ENCODE assay signal across 37 cellular contexts in genomic region chr4:37706032-37706431, GRCh38.
"Had no signal": no experiment of that assay in that cellular context is flagged by ENCODE, and none has a peak within 500 bp of the region (broad histone marks: within the 10 kb centered on the region; RNA-seq: fewer than 3 reads in every experiment).

No MANE protein-coding gene starts in this region.

- H3K4me3 ChIP-seq: adrenal gland, ascending aorta, body of pancreas, breast epithelium, cardiac muscle cell had no signal

- H3K27ac ChIP-seq: adrenal gland, ascending aorta, body of pancreas, brain microvascular endothelial cell, breast epithelium, cardiac muscle cell had no signal

- H3K27ac Mint-ChIP-seq: activated naive CD4-positive, alpha-beta T cell treated with anti-CD3 and anti-CD28 coated beads for 36 hours; activated naive CD4-positive, alpha-beta T cell treated with anti-CD3 and anti-CD28 coated beads, Interleukin-2, amount 10 ng/mL, durations not matched to agents 7 days and 5 days; activated naive CD4-positive, alpha-beta T cell treated with anti-CD3 and anti-CD28 coated beads, Interleukin-2, amount 50 U/mL, for 24 hours; activated naive CD4-positive, alpha-beta T cell treated with anti-CD3 and anti-CD28 coated beads, Interleukin-2, amount 50 U/mL, for 72 hours; activated naive CD8-positive, alpha-beta T cell; activated naive CD8-positive, alpha-beta T cell treated with anti-CD3 and anti-CD28 coated beads for 36 hours; activated naive CD8-positive, alpha-beta T cell treated with anti-CD3 and anti-CD28 coated beads, Interleukin-2, amount 10 ng/mL, durations not matched to agents 7 days and 5 days; activated naive CD8-positive, alpha-beta T cell treated with anti-CD3 and anti-CD28 coated beads, Interleukin-2, amount 50 U/mL, for 24 hours; activated T-cell treated with anti-CD3 and anti-CD28 coated beads, Interleukin-2, amount 50 U/mL, for 24 hours; activated T-cell treated with anti-CD3 and anti-CD28 coated beads, Interleukin-2, amount 50 U/mL, for 72 hours; activated T-helper 1 cell treated with anti-CD3 and anti-CD28 coated beads, Interleukin-12 subunit alpha, Interleukin-12 subunit beta, Interleukin-2, Interleukin-4 antibody, amounts not matched to agents 30 ng/mL and 10 ng/mL and 1 ng/mL, durations not matched to agents 14 hours and 24 hours and 36 hours; activated T-helper 17 cell treated with anti-CD3 and anti-CD28 coated beads, Interleukin-2, amount 50 U/mL, for 72 hours; activated T-helper 2 cell treated with anti-CD3 and anti-CD28 coated beads, Interferon-gamma antibody, Interleukin-2, Interleukin-4, amounts not matched to agents 10 μg/mL and 5 μg/mL and 100 μg/mL, durations not matched to agents 14 hours and 24 hours and 36 hours; brain had no signal

- H3K36me3 ChIP-seq: adrenal gland, ascending aorta, brain microvascular endothelial cell, breast epithelium, cardiac muscle cell had no signal

- DNase-seq: activated effector memory CD4-positive, alpha-beta T cell treated with anti-CD3 and anti-CD28 coated beads, Interleukin-2, amount 50 U/mL, for 16 hours; activated effector memory CD4-positive, alpha-beta T cell treated with Interleukin-2 at 50 U/mL for 16 hours; activated gamma-delta T cell; activated gamma-delta T cell treated with Interleukin-2 at 50 U/mL for 16 hours; activated naive CD4-positive, alpha-beta T cell; activated naive CD4-positive, alpha-beta T cell treated with anti-CD3 and anti-CD28 coated beads for 36 hours; activated naive CD4-positive, alpha-beta T cell treated with anti-CD3 and anti-CD28 coated beads, Interleukin-2, amount 10 ng/mL, durations not matched to agents 7 days and 5 days; activated naive CD4-positive, alpha-beta T cell treated with anti-CD3 and anti-CD28 coated beads, Interleukin-2, amount 50 U/mL, for 16 hours; activated naive CD4-positive, alpha-beta T cell treated with Interleukin-2 at 50 U/mL for 16 hours; activated naive CD8-positive, alpha-beta T cell treated with anti-CD3 and anti-CD28 coated beads for 36 hours; activated naive CD8-positive, alpha-beta T cell treated with anti-CD3 and anti-CD28 coated beads, Interleukin-2, amount 10 ng/mL, durations not matched to agents 7 days and 5 days; activated naive CD8-positive, alpha-beta T cell treated with anti-CD3 and anti-CD28 coated beads, Interleukin-2, amount 50 U/mL, for 24 hours; activated T-cell treated with anti-CD3 and anti-CD28 coated beads, Interleukin-2, amount 50 U/mL, for 24 hours; activated T-cell treated with anti-CD3 and anti-CD28 coated beads, Interleukin-2, amount 50 U/mL, for 4 hours; activated T-cell treated with anti-CD3 and anti-CD28 coated beads, Interleukin-2, amount 50 U/mL, for 48 hours; activated T-cell treated with anti-CD3 and anti-CD28 coated beads, Interleukin-2, amount 50 U/mL, for 72 hours; adrenal gland; amniotic stem cell; amygdala; anterior cingulate cortex; aorta; body of pancreas; brain microvascular endothelial cell; caudate nucleus; central memory CD4-positive, alpha-beta T cell; cerebellar nuclear complex had no signal

- H3K27me3 ChIP-seq: adrenal gland, ascending aorta, body of pancreas, brain microvascular endothelial cell, breast epithelium, cardiac muscle cell had no signal

- H3K9me3 Mint-ChIP-seq: activated naive CD4-positive, alpha-beta T cell treated with anti-CD3 and anti-CD28 coated beads for 36 hours; activated naive CD4-positive, alpha-beta T cell treated with anti-CD3 and anti-CD28 coated beads, Interleukin-2, amount 10 ng/mL, durations not matched to agents 7 days and 5 days; activated naive CD4-positive, alpha-beta T cell treated with anti-CD3 and anti-CD28 coated beads, Interleukin-2, amount 50 U/mL, for 24 hours; activated naive CD4-positive, alpha-beta T cell treated with anti-CD3 and anti-CD28 coated beads, Interleukin-2, amount 50 U/mL, for 72 hours; activated naive CD8-positive, alpha-beta T cell treated with anti-CD3 and anti-CD28 coated beads for 36 hours; activated naive CD8-positive, alpha-beta T cell treated with anti-CD3 and anti-CD28 coated beads, Interleukin-2, amount 10 ng/mL, durations not matched to agents 7 days and 5 days; activated naive CD8-positive, alpha-beta T cell treated with anti-CD3 and anti-CD28 coated beads, Interleukin-2, amount 50 U/mL, for 24 hours; activated T-cell treated with anti-CD3 and anti-CD28 coated beads, Interleukin-2, amount 50 U/mL, for 24 hours; activated T-cell treated with anti-CD3 and anti-CD28 coated beads, Interleukin-2, amount 50 U/mL, for 4 hours; activated T-cell treated with anti-CD3 and anti-CD28 coated beads, Interleukin-2, amount 50 U/mL, for 72 hours; activated T-helper 17 cell treated with anti-CD3 and anti-CD28 coated beads, Interleukin-2, amount 50 U/mL, for 72 hours; activated T-helper 2 cell treated with anti-CD3 and anti-CD28 coated beads, Interferon-gamma antibody, Interleukin-2, Interleukin-4, amounts not matched to agents 10 μg/mL and 5 μg/mL and 100 μg/mL, durations not matched to agents 14 hours and 24 hours and 36 hours; central memory CD8-positive, alpha-beta T cell had no signal

- H3K9me3 ChIP-seq: adrenal gland, ascending aorta, body of pancreas, breast epithelium had no signal

- H3K4me1 Mint-ChIP-seq: activated naive CD4-positive, alpha-beta T cell treated with anti-CD3 and anti-CD28 coated beads, Interleukin-2, amount 10 ng/mL, durations not matched to agents 7 days and 5 days; activated naive CD4-positive, alpha-beta T cell treated with anti-CD3 and anti-CD28 coated beads, Interleukin-2, amount 50 U/mL, for 24 hours; activated naive CD8-positive, alpha-beta T cell treated with anti-CD3 and anti-CD28 coated beads for 36 hours; activated naive CD8-positive, alpha-beta T cell treated with anti-CD3 and anti-CD28 coated beads, Interleukin-2, amount 10 ng/mL, durations not matched to agents 7 days and 5 days; activated naive CD8-positive, alpha-beta T cell treated with anti-CD3 and anti-CD28 coated beads, Interleukin-2, amount 50 U/mL, for 24 hours; activated T-helper 17 cell treated with anti-CD3 and anti-CD28 coated beads, Interleukin-2, amount 50 U/mL, for 72 hours; brain; central memory CD8-positive, alpha-beta T cell had no signal

- H3K27me3 Mint-ChIP-seq: activated naive CD4-positive, alpha-beta T cell treated with anti-CD3 and anti-CD28 coated beads, Interleukin-2, amount 50 U/mL, for 24 hours; activated naive CD8-positive, alpha-beta T cell; activated naive CD8-positive, alpha-beta T cell treated with anti-CD3 and anti-CD28 coated beads for 36 hours; activated naive CD8-positive, alpha-beta T cell treated with anti-CD3 and anti-CD28 coated beads, Interleukin-2, amount 50 U/mL, for 24 hours had no signal

- H3K36me3 Mint-ChIP-seq: activated naive CD4-positive, alpha-beta T cell treated with anti-CD3 and anti-CD28 coated beads, Interleukin-2, amount 10 ng/mL, durations not matched to agents 7 days and 5 days; activated naive CD4-positive, alpha-beta T cell treated with anti-CD3 and anti-CD28 coated beads, Interleukin-2, amount 50 U/mL, for 24 hours; activated naive CD4-positive, alpha-beta T cell treated with anti-CD3 and anti-CD28 coated beads, Interleukin-2, amount 50 U/mL, for 72 hours; activated naive CD8-positive, alpha-beta T cell; activated naive CD8-positive, alpha-beta T cell treated with anti-CD3 and anti-CD28 coated beads for 36 hours; activated naive CD8-positive, alpha-beta T cell treated with anti-CD3 and anti-CD28 coated beads, Interleukin-2, amount 10 ng/mL, durations not matched to agents 7 days and 5 days; brain had no signal

- ATAC-seq: activated naive CD4-positive, alpha-beta T cell treated with anti-CD3 and anti-CD28 coated beads, Interleukin-2, amount 50 U/mL, for 72 hours; activated naive CD8-positive, alpha-beta T cell treated with anti-CD3 and anti-CD28 coated beads, Interleukin-2, amount 50 U/mL, for 24 hours; activated T-cell treated with anti-CD3 and anti-CD28 coated beads, Interleukin-2, amount 50 U/mL, for 4 hours; activated T-cell treated with anti-CD3 and anti-CD28 coated beads, Interleukin-2, amount 50 U/mL, for 72 hours; activated T-helper 17 cell treated with anti-CD3 and anti-CD28 coated beads, Interleukin-2, amount 50 U/mL, for 72 hours; body of pancreas had no signal

- H3K4me1 ChIP-seq: adrenal gland, ascending aorta, body of pancreas, breast epithelium had no signal

- H3K4me3 Mint-ChIP-seq: activated naive CD4-positive, alpha-beta T cell treated with anti-CD3 and anti-CD28 coated beads for 36 hours; activated naive CD4-positive, alpha-beta T cell treated with anti-CD3 and anti-CD28 coated beads, Interleukin-2, amount 10 ng/mL, durations not matched to agents 7 days and 5 days; activated naive CD4-positive, alpha-beta T cell treated with anti-CD3 and anti-CD28 coated beads, Interleukin-2, amount 50 U/mL, for 24 hours; activated naive CD8-positive, alpha-beta T cell; activated naive CD8-positive, alpha-beta T cell treated with anti-CD3 and anti-CD28 coated beads for 36 hours; activated naive CD8-positive, alpha-beta T cell treated with anti-CD3 and anti-CD28 coated beads, Interleukin-2, amount 10 ng/mL, durations not matched to agents 7 days and 5 days; activated naive CD8-positive, alpha-beta T cell treated with anti-CD3 and anti-CD28 coated beads, Interleukin-2, amount 50 U/mL, for 24 hours; activated T-cell treated with anti-CD3 and anti-CD28 coated beads, Interleukin-2, amount 50 U/mL, for 24 hours; activated T-cell treated with anti-CD3 and anti-CD28 coated beads, Interleukin-2, amount 50 U/mL, for 4 hours; activated T-cell treated with anti-CD3 and anti-CD28 coated beads, Interleukin-2, amount 50 U/mL, for 72 hours; activated T-helper 1 cell treated with anti-CD3 and anti-CD28 coated beads, Interleukin-12 subunit alpha, Interleukin-12 subunit beta, Interleukin-2, Interleukin-4 antibody, amounts not matched to agents 30 ng/mL and 10 ng/mL and 1 ng/mL, durations not matched to agents 14 hours and 24 hours and 36 hours; activated T-helper 17 cell treated with anti-CD3 and anti-CD28 coated beads, Interleukin-2, amount 50 U/mL, for 72 hours; brain; central memory CD8-positive, alpha-beta T cell had no signal
